In the genomic region with DNA sequence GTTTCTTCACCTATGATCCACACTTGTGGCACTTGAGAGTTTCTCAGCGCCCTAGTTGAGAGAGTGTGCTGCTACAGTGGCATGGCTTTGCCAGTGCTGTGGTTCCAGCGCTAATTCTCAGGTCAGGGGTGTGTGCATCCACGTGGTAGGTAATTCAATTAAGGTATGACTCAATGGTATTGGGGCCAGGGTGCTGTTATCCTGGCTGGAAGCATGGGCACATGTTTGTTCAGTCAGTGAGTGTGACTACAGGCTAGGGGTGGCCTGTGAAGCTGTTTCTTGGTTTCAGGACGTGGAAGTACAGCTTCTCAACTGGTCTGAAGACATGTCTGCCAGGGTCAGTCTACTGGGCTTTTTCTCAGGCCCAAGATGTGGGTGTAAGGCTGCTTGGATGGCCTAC, we compare ENCODE assay signal across 1 cellular context.
TF ChIP-seq lines count a peak whose summit lies in the region.

No MANE protein-coding gene starts in this region.

TF ChIP-seq in H1, 55 proteins besides CTCF, POLR2A, EP300 and RAD21:
- TF ChIP-seq, protein P1, sequence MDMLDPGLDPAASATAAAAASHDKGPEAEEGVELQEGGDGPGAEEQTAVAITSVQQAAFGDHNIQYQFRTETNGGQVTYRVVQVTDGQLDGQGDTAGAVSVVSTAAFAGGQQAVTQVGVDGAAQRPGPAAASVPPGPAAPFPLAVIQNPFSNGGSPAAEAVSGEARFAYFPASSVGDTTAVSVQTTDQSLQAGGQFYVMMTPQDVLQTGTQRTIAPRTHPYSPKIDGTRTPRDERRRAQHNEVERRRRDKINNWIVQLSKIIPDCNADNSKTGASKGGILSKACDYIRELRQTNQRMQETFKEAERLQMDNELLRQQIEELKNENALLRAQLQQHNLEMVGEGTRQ (IDR thresholded peaks at IDR 0.05; ENCODE audit: low read length), result no peak
- TF ChIP-seq KDM5A (IDR thresholded peaks at IDR 0.05; ENCODE audit: low read length), result no peak
- TF ChIP-seq EGR1 (IDR thresholded peaks at IDR 0.05; ENCODE audit: borderline replicate concordance, low read depth, low read length), result no peak
- no peak for TF ChIP-seq KDM4A (IDR thresholded peaks at IDR 0.05; ENCODE audit: low read depth, low read length, severe bottlenecking)
- TF ChIP-seq ASH2L (IDR thresholded peaks at IDR 0.05; ENCODE audit: low read length), result no peak
- TF ChIP-seq NANOG (IDR thresholded peaks at IDR 0.05; ENCODE audit: insufficient read depth, low read depth, low read length, poor library complexity, severe bottlenecking), result no peak
- no peak for TF ChIP-seq SAP30 (IDR thresholded peaks at IDR 0.05; ENCODE audit: insufficient read depth, insufficient replicate concordance, low read length)
- no peak for TF ChIP-seq BRCA1 (IDR thresholded peaks at IDR 0.05; ENCODE audit: low read depth, low read length)
- no peak for TF ChIP-seq SIX5 (IDR thresholded peaks at IDR 0.05; ENCODE audit: low read depth, low read length)
- no peak for TF ChIP-seq RFX5 (IDR thresholded peaks at IDR 0.05; ENCODE audit: borderline replicate concordance, low read depth, low read length)
- no peak for TF ChIP-seq TAF1 (IDR thresholded peaks at IDR 0.05; ENCODE audit: low read depth, low read length)
- TF ChIP-seq, protein P2, sequence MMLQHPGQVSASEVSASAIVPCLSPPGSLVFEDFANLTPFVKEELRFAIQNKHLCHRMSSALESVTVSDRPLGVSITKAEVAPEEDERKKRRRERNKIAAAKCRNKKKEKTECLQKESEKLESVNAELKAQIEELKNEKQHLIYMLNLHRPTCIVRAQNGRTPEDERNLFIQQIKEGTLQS (IDR thresholded peaks at IDR 0.05; ENCODE audit: insufficient read depth, low read depth, low read length), result no peak
- TF ChIP-seq, protein P3, sequence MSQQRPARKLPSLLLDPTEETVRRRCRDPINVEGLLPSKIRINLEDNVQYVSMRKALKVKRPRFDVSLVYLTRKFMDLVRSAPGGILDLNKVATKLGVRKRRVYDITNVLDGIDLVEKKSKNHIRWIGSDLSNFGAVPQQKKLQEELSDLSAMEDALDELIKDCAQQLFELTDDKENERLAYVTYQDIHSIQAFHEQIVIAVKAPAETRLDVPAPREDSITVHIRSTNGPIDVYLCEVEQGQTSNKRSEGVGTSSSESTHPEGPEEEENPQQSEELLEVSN (IDR thresholded peaks at IDR 0.05), result no peak
- TF ChIP-seq CEBPB (IDR thresholded peaks at IDR 0.05; ENCODE audit: low read depth, low read length), result no peak
- TF ChIP-seq GTF2F1 (IDR thresholded peaks at IDR 0.05; ENCODE audit: borderline replicate concordance, low read depth, low read length), result no peak
- no peak for TF ChIP-seq HDAC2 (IDR thresholded peaks at IDR 0.05; ENCODE audit: borderline replicate concordance in 1 of 2, low read depth in 2 of 2, low read length in 2 of 2)
TF ChIP-seq in H1: peak in this region for 0.
